ENCODE assay signal across 11 cellular contexts in genomic region chr15:67049351-67050044, GRCh38. TPM values are rescaled to one million over a fixed set of nuclear protein-coding genes. Genes with fewer than 3 reads are reported as not detected.
DNase-seq lines count a peak whose midpoint lies in the region; ATAC-seq and TF ChIP-seq lines count a peak whose summit lies in the region.
"Had no signal": no experiment of that assay in that cellular context is flagged by ENCODE, and none has a peak within 500 bp of the region (broad histone marks: within the 10 kb centered on the region; RNA-seq: fewer than 3 reads in every experiment).

No MANE protein-coding gene starts in this region.

- WGBS in esophagus, 2 donors: 42 to 45% methylated on average over 6 of the region's 6 CpGs

- intact Hi-C loops in PC-9 (cut with micrococcal nuclease; ENCODE audit: unreplicated experiment): loop anchor here (1.0 to 10.0 kb wide), 10 partner anchors 16 to 785 kb away; partner anchors contain the start of gene SMAD3

- H2AFZ ChIP-seq in PC-9 (no peak overlapping the region), osteoblast (ENCODE audit: low read length) (no peak overlapping the region)
- H2AFZ ChIP-seq: GM23338 had no signal

- peaks cover 46% of the 10 kb centered on the region for H3F3A ChIP-seq in PC-9 (ENCODE audit: insufficient read depth, low read depth)

- no peak for ATAC-seq in HG03521 (IDR thresholded peaks at IDR 0.05; ENCODE audit: unreplicated experiment)
- ATAC-seq: GM23338 had no signal

- H3K27ac ChIP-seq in PC-9 (peak overlapping the region; percentile 98), esophagus (ENCODE audit: low read depth in 2 of 2, low read length in 1 of 2) (peak overlapping the region; percentile 77 to 94), osteoblast (ENCODE audit: low read depth, low read length) (peak overlapping the region; percentile 99)

- DNase-seq in AG08396 (ENCODE audit: low spot score) (peak; percentile 45), PC-9 (peak; percentile 78 to 94), osteoblast (ENCODE audit: insufficient read length, low spot score, missing footprints) (no peak), mesenteric fat pad (ENCODE audit: low spot score) (no peak), retina (no peak), NCI-H345 treated with DMSO at 0.1 percent for 48 hours (lab: John Stamatoyannopoulos, UW; ENCODE audit: unreplicated experiment) (no peak)
- DNase-seq: DMS 273 treated with DMSO at 0.1 percent for 48 hours, NCI-H1417 treated with DMSO at 0.1 percent for 48 hours had no signal

- H4K20me1 ChIP-seq in PC-9 (ENCODE audit: insufficient read depth) (no peaks in the 10 kb centered on the region), osteoblast (ENCODE audit: insufficient read depth, low read length) (no peaks in the 10 kb centered on the region)

- H3K79me2 ChIP-seq in PC-9 (ENCODE audit: low read depth) (no peaks in the 10 kb centered on the region), osteoblast (ENCODE audit: insufficient read depth, low read length) (no peaks in the 10 kb centered on the region)

- H3K9me3 ChIP-seq in PC-9 (ENCODE audit: insufficient read depth, low read depth): no peaks in the 10 kb centered on the region
- no peaks in the 10 kb centered on the region for H3K9me3 ChIP-seq in esophagus (ENCODE audit: control insufficient read depth in 2 of 2, insufficient read depth in 1 of 2, low read depth in 1 of 2, low read length in 1 of 2)
- no peaks in the 10 kb centered on the region for H3K9me3 ChIP-seq in osteoblast (ENCODE audit: low read depth, low read length)

- BruUV-seq in PC-9 (replicated peaks; lab: Mats Ljungman, UMichigan): TSS peak; percentile 34

- no peaks in the 10 kb centered on the region for H3K9me2 ChIP-seq in PC-9 (ENCODE audit: insufficient read depth)

- H3K27me3 ChIP-seq in PC-9 (ENCODE audit: insufficient read depth, low read depth) (no peaks in the 10 kb centered on the region), esophagus (ENCODE audit: control insufficient read depth in 1 of 2, insufficient read depth in 2 of 2, low read length in 2 of 2) (no peaks in the 10 kb centered on the region), osteoblast (ENCODE audit: insufficient read depth, low read length) (no peaks in the 10 kb centered on the region)

- no peak for TF ChIP-seq CTCF in PC-9 (conservative IDR thresholded peaks at IDR 0.05)
- TF ChIP-seq CTCF in osteoblast (IDR thresholded peaks at IDR 0.05; ENCODE audit: extremely low read depth, low read depth, low read length): peak; percentile 7

- peak overlapping the region; percentile 56 for H3K4me2 ChIP-seq in PC-9
- H3K4me2 ChIP-seq in osteoblast (ENCODE audit: insufficient read depth, low read length): peak overlapping the region; percentile 61
- H3K4me2 ChIP-seq: GM23338 had no signal

- POLR2A ChIA-PET in PC-9 (lab: Charles Lee; ENCODE audit: unreplicated experiment): interaction anchor here (0.6 to 1.1 kb wide), 11 partner anchors 7 to 207 kb away, joined by 3 to 8 read pairs (median 4); partner anchors contain the start of gene SMAD3

- CTCF ChIA-PET in PC-9 (lab: Charles Lee): interaction anchor here (0.6 to 1.0 kb wide), 3 partner anchors 56 to 118 kb away, joined by 3 read pairs; no protein-coding TSS in a partner anchor

- H3K4me3 ChIP-seq in PC-9 (no peak overlapping the region), esophagus (ENCODE audit: low read depth in 1 of 2, low read length in 2 of 2) (no peak overlapping the region), osteoblast (ENCODE audit: insufficient read depth, low read length) (no peak overlapping the region)
- H3K4me3 ChIP-seq: GM23338 had no signal

- H3K4me1 ChIP-seq in PC-9 (replicated peaks; ENCODE audit: insufficient read depth): peaks cover 44% of the 10 kb centered on the region
- H3K4me1 ChIP-seq in esophagus (ENCODE audit: control insufficient read depth in 2 of 2, insufficient read depth in 2 of 2, low read length in 1 of 2): peaks cover 3 to 11% of the 10 kb centered on the region in 2 donors
- H3K4me1 ChIP-seq in osteoblast (ENCODE audit: insufficient read depth, low read length): peaks cover 42% of the 10 kb centered on the region

- no peaks in the 10 kb centered on the region for H3K36me3 ChIP-seq in PC-9 (ENCODE audit: low read depth)
- H3K36me3 ChIP-seq in esophagus (ENCODE audit: control insufficient read depth in 2 of 2, insufficient read depth in 2 of 2, low read length in 1 of 2): no peaks in the 10 kb centered on the region
- no peaks in the 10 kb centered on the region for H3K36me3 ChIP-seq in osteoblast (ENCODE audit: insufficient read depth, low read length)

RNA-seq across cellular contexts. Expression of gene SMAD3, which starts 15.9 kb away (rescaled TPM):
- 99.5 and 109 TPM in 2 replicates for total RNA-seq in PC-9 (2021)
- 10 to 100 TPM; 24.8 to 51.5 TPM for polyA plus RNA-seq in esophagus
- 41.8 and 60.1 TPM in 2 replicates for total RNA-seq in osteoblast
- 71.9 TPM for total RNA-seq in mesenteric fat pad

Comparison
In these comparisons a context has a peak if more than half of its experiments do, and no peak if none do; other contexts are left out.
1. DNase-seq: peak in AG08396 (single experiment) and PC-9 (2 of 2); none in osteoblast (single experiment), mesenteric fat pad (single experiment), retina (single experiment) and NCI-H345 treated with DMSO at 0.1 percent for 48 hours (single experiment).
2. Peak in every context shown above with its lines, with median percentiles within 50 percentile points of each other: H3K27ac ChIP-seq.